In genomic region chr11:114230031-114230430, GRCh38 we compare ENCODE assay signal across 30 cellular contexts.
"Had no signal": no experiment of that assay in that cellular context is flagged by ENCODE, and none has a peak within 500 bp of the region (broad histone marks: within the 10 kb centered on the region; RNA-seq: fewer than 3 reads in every experiment).

No MANE protein-coding gene starts in this region.

- H3K27me3 Mint-ChIP-seq: activated T-cell treated with anti-CD3 and anti-CD28 coated beads, Interleukin-2, amount 50 U/mL, for 24 hours; dendritic cell treated with granulocyte-macrophage colony-stimulating factor and Interleukin-4, amounts not matched to agents 40 ng/mL and 50 ng/mL, for 4 days; natural killer cell treated with Interleukin-12 subunit alpha and Interleukin-12 subunit beta and Interleukin-15 and Interleukin-18, amount 100 ng/mL, for 72 hours; progenitor cell of endocrine pancreas; stimulated activated naive CD8-positive, alpha-beta T cell treated with anti-CD3 and anti-CD28 coated beads, Interleukin-15, amount 100 ng/mL, for 72 hours had no signal

- H3K27ac ChIP-seq: breast epithelium, esophagus muscularis mucosa, foreskin keratinocyte, left ventricle myocardium inferior, skin epidermis, thyroid gland, upper lobe of left lung, vagina had no signal

- H3K4me3 Mint-ChIP-seq: activated CD4-positive, alpha-beta memory T cell treated with anti-CD3 and anti-CD28 coated beads, Interleukin-2, amount 10 ng/mL, durations not matched to agents 7 days and 5 days; activated CD4-positive, alpha-beta T cell treated with anti-CD3 and anti-CD28 coated beads, Interleukin-2, amount 10 ng/mL, durations not matched to agents 7 days and 5 days; activated naive CD4-positive, alpha-beta T cell treated with anti-CD3 and anti-CD28 coated beads, Interleukin-2, amount 10 ng/mL, durations not matched to agents 7 days and 5 days; activated T-cell treated with anti-CD3 and anti-CD28 coated beads, Interleukin-2, amount 50 U/mL, for 24 hours; dendritic cell treated with granulocyte-macrophage colony-stimulating factor and Interleukin-4, amounts not matched to agents 40 ng/mL and 50 ng/mL, for 4 days; natural killer cell treated with Interleukin-12 subunit alpha and Interleukin-12 subunit beta and Interleukin-15 and Interleukin-18, amount 100 ng/mL, for 72 hours; stimulated activated memory B cell treated with anti-CD40 and anti-IgM and Interleukin-4, amounts not matched to agents 10 μg/mL and 1 μg/mL and 100 μg/mL, for 72 hours; stimulated activated naive CD8-positive, alpha-beta T cell treated with anti-CD3 and anti-CD28 coated beads, Interleukin-15, amount 100 ng/mL, for 72 hours; T-helper 1 cell treated with Interleukin-12 subunit alpha and Interleukin-12 subunit beta and Interleukin-4 antibody, amounts not matched to agents 30 μg/mL and 1 μg/mL, for 36 hours had no signal

- H3K36me3 Mint-ChIP-seq: activated naive CD4-positive, alpha-beta T cell treated with anti-CD3 and anti-CD28 coated beads, Interleukin-2, amount 10 ng/mL, durations not matched to agents 7 days and 5 days; natural killer cell treated with Interleukin-12 subunit alpha and Interleukin-12 subunit beta and Interleukin-15 and Interleukin-18, amount 100 ng/mL, for 72 hours; stimulated activated memory B cell treated with anti-CD40 and anti-IgM and Interleukin-4, amounts not matched to agents 10 μg/mL and 1 μg/mL and 100 μg/mL, for 72 hours had no signal

- H3K9me3 ChIP-seq: breast epithelium, esophagus muscularis mucosa, left ventricle myocardium inferior, ovary, thyroid gland, upper lobe of left lung, vagina had no signal

- H3K27ac Mint-ChIP-seq: activated CD4-positive, alpha-beta memory T cell treated with anti-CD3 and anti-CD28 coated beads, Interleukin-2, amount 10 ng/mL, durations not matched to agents 7 days and 5 days; activated T-cell treated with anti-CD3 and anti-CD28 coated beads, Interleukin-2, amount 50 U/mL, for 24 hours; dendritic cell treated with granulocyte-macrophage colony-stimulating factor and Interleukin-4, amounts not matched to agents 40 ng/mL and 50 ng/mL, for 4 days; progenitor cell of endocrine pancreas; stimulated activated memory B cell treated with anti-CD40 and anti-IgM and Interleukin-4, amounts not matched to agents 10 μg/mL and 1 μg/mL and 100 μg/mL, for 72 hours; stimulated activated naive CD8-positive, alpha-beta T cell treated with anti-CD3 and anti-CD28 coated beads, Interleukin-15, amount 100 ng/mL, for 72 hours; T-helper 1 cell treated with Interleukin-12 subunit alpha and Interleukin-12 subunit beta and Interleukin-4 antibody, amounts not matched to agents 30 μg/mL and 1 μg/mL, for 36 hours had no signal

- H3K27me3 ChIP-seq: breast epithelium, esophagus muscularis mucosa, ovary, thyroid gland, upper lobe of left lung, vagina had no signal

- H3K9me3 Mint-ChIP-seq: activated CD4-positive, alpha-beta memory T cell treated with anti-CD3 and anti-CD28 coated beads, Interleukin-2, amount 10 ng/mL, durations not matched to agents 7 days and 5 days; activated CD4-positive, alpha-beta T cell treated with anti-CD3 and anti-CD28 coated beads, Interleukin-2, amount 10 ng/mL, durations not matched to agents 7 days and 5 days; activated naive CD4-positive, alpha-beta T cell treated with anti-CD3 and anti-CD28 coated beads, Interleukin-2, amount 10 ng/mL, durations not matched to agents 7 days and 5 days; activated T-cell treated with anti-CD3 and anti-CD28 coated beads, Interleukin-2, amount 50 U/mL, for 24 hours; dendritic cell treated with granulocyte-macrophage colony-stimulating factor and Interleukin-4, amounts not matched to agents 40 ng/mL and 50 ng/mL, for 4 days; natural killer cell treated with Interleukin-12 subunit alpha and Interleukin-12 subunit beta and Interleukin-15 and Interleukin-18, amount 100 ng/mL, for 72 hours; stimulated activated memory B cell treated with anti-CD40 and anti-IgM and Interleukin-4, amounts not matched to agents 10 μg/mL and 1 μg/mL and 100 μg/mL, for 72 hours; stimulated activated naive CD8-positive, alpha-beta T cell treated with anti-CD3 and anti-CD28 coated beads, Interleukin-15, amount 100 ng/mL, for 72 hours; T-helper 1 cell treated with Interleukin-12 subunit alpha and Interleukin-12 subunit beta and Interleukin-4 antibody, amounts not matched to agents 30 μg/mL and 1 μg/mL, for 36 hours had no signal

- H3K4me1 ChIP-seq: breast epithelium, foreskin keratinocyte had no signal

- H3K4me3 ChIP-seq: breast epithelium, left ventricle myocardium inferior, lung, ovary, skin epidermis, thyroid gland, upper lobe of left lung, vagina had no signal

- DNase-seq: activated CD4-positive, alpha-beta memory T cell treated with anti-CD3 and anti-CD28 coated beads, Interleukin-2, amount 10 ng/mL, durations not matched to agents 7 days and 5 days; activated CD4-positive, alpha-beta T cell treated with anti-CD3 and anti-CD28 coated beads for 1 hour; activated CD4-positive, alpha-beta T cell treated with anti-CD3 and anti-CD28 coated beads, Interleukin-2, amount 10 ng/mL, durations not matched to agents 7 days and 5 days; activated CD8-positive, alpha-beta memory T cell treated with anti-CD3 and anti-CD28 coated beads, Interleukin-2, amount 50 U/mL, for 48 hours; activated gamma-delta T cell; activated naive CD4-positive, alpha-beta T cell treated with anti-CD3 and anti-CD28 coated beads, Interleukin-2, amount 10 ng/mL, durations not matched to agents 7 days and 5 days; activated T-cell treated with anti-CD3 and anti-CD28 coated beads, Interleukin-2, amount 50 U/mL, for 24 hours; amygdala; central memory CD4-positive, alpha-beta T cell; foreskin keratinocyte; left ventricle myocardium inferior; mesendoderm; ovary; retina; stimulated activated CD4-positive, alpha-beta T cell treated with anti-CD3 and anti-CD28 coated beads, Interleukin-12 subunit alpha, Interleukin-12 subunit beta, amount 100 ng/mL, for 4 hours; stimulated activated CD4-positive, alpha-beta T cell treated with anti-CD3 and anti-CD28 coated beads, Interleukin-4, amount 100 ng/mL, for 24 hours; stimulated activated naive CD8-positive, alpha-beta T cell treated with anti-CD3 and anti-CD28 coated beads, Interleukin-15, amount 100 ng/mL, for 72 hours; T-helper 9 cell; thyroid gland; upper lobe of left lung had no signal

- H3K36me3 ChIP-seq: breast epithelium, ovary had no signal
